8 cellular contexts compared by ENCODE assay signal in genomic region chr20:25408170-25408547, GRCh38. TPM values are rescaled to one million over a fixed set of nuclear protein-coding genes. Genes with fewer than 3 reads are reported as not detected.
A peak's percentile ranks its signal among the peaks of the same experiment; 100 is the strongest.
DNase-seq lines count a peak whose midpoint lies in the region; ATAC-seq, FAIRE-seq and TF ChIP-seq lines count a peak whose summit lies in the region.

No MANE protein-coding gene starts in this region.

- H3K4me3 ChIP-seq in liver (ENCODE audit: low read depth in 1 of 3, low read length in 3 of 3) (peak overlapping the region in 2 of 3 donors; percentile 52 to 80), urinary bladder (ENCODE audit: low read depth, low read length) (peak overlapping the region; percentile 56), body of pancreas (peak overlapping the region in 1 of 2 donors; percentile 35)

- H3K27ac Mint-ChIP-seq in activated naive CD4-positive, alpha-beta T cell treated with anti-CD3 and anti-CD28 coated beads, Interleukin-2, amount 50 U/mL, for 24 hours: peak overlapping the region; percentile 78
- H3K27ac Mint-ChIP-seq in activated naive CD8-positive, alpha-beta T cell treated with anti-CD3 and anti-CD28 coated beads, Interleukin-2, amount 50 U/mL, for 24 hours: peak overlapping the region; percentile 94

- no peak for TF ChIP-seq RAD21 in liver (IDR thresholded peaks at IDR 0.05)

- no peak for DNase-seq in activated naive CD4-positive, alpha-beta T cell treated with Interleukin-2 at 50 U/mL for 16 hours
- no peak for DNase-seq in activated naive CD8-positive, alpha-beta T cell treated with anti-CD3 and anti-CD28 coated beads, Interleukin-2, amount 50 U/mL, for 24 hours
- no peak for DNase-seq in frontal cortex (ENCODE audit: low spot score in 2 of 2)
- no peak for DNase-seq in HUDEP-2 (lab: John Stamatoyannopoulos, UW; ENCODE audit: unreplicated experiment in 76 of 76)
- DNase-seq in body of pancreas: no peak

- FAIRE-seq in frontal cortex (lab: Jason Lieb, UNC): no peak

- intact Hi-C loops in body of pancreas (cut with DNase I): no loop called here

- TF ChIP-seq CTCF in liver (IDR thresholded peaks at IDR 0.05; ENCODE audit: low read depth, low read length, missing input control): no peak
- no peak for TF ChIP-seq CTCF in body of pancreas (IDR thresholded peaks at IDR 0.05)

- H3K4me3 Mint-ChIP-seq in activated naive CD4-positive, alpha-beta T cell treated with anti-CD3 and anti-CD28 coated beads, Interleukin-2, amount 50 U/mL, for 24 hours: peak overlapping the region; percentile 94
- peak overlapping the region; percentile 85 for H3K4me3 Mint-ChIP-seq in activated naive CD8-positive, alpha-beta T cell treated with anti-CD3 and anti-CD28 coated beads, Interleukin-2, amount 50 U/mL, for 24 hours

- no peak overlapping the region for H3K27ac ChIP-seq in liver (ENCODE audit: low read depth in 1 of 2, low read length in 2 of 2)
- H3K27ac ChIP-seq in urinary bladder (ENCODE audit: low read depth): no peak overlapping the region
- peak overlapping the region in 2 of 4 donors; percentile 52 to 63 for H3K27ac ChIP-seq in body of pancreas

- no peak for TF ChIP-seq POLR2A in body of pancreas (IDR thresholded peaks at IDR 0.05)

- no peaks in the 10 kb centered on the region for H3K36me3 ChIP-seq in liver (ENCODE audit: control insufficient read depth in 4 of 4, insufficient read depth in 3 of 4, low read depth in 1 of 4, low read length in 3 of 4)
- H3K36me3 ChIP-seq in urinary bladder (ENCODE audit: insufficient read depth): no peaks in the 10 kb centered on the region
- H3K36me3 ChIP-seq in body of pancreas (replicated peaks in 1 of 2; ENCODE audit: insufficient read depth in 1 of 2, low read depth in 2 of 2): no peaks in the 10 kb centered on the region

- 13% methylated on average over 4 of the region's 4 CpGs for WGBS in liver
- 2% methylated on average over 4 of the region's 4 CpGs for WGBS in urinary bladder
- 2 to 7% methylated on average over 4 of the region's 4 CpGs for WGBS in body of pancreas, 2 donors

- no peak overlapping the region for H3K9ac ChIP-seq in liver (ENCODE audit: low read depth in 1 of 2, low read length in 2 of 2)

- no peak for ATAC-seq in activated naive CD8-positive, alpha-beta T cell treated with anti-CD3 and anti-CD28 coated beads, Interleukin-2, amount 50 U/mL, for 24 hours
- no peak for ATAC-seq in body of pancreas

- H3K36me3 Mint-ChIP-seq in activated naive CD4-positive, alpha-beta T cell treated with anti-CD3 and anti-CD28 coated beads, Interleukin-2, amount 50 U/mL, for 24 hours: peaks cover 2% of the 10 kb centered on the region
- H3K36me3 Mint-ChIP-seq in activated naive CD8-positive, alpha-beta T cell treated with anti-CD3 and anti-CD28 coated beads, Interleukin-2, amount 50 U/mL, for 24 hours (ENCODE audit: low read depth): peaks cover 16% of the 10 kb centered on the region

- H3K9me3 ChIP-seq in liver (ENCODE audit: control insufficient read depth in 4 of 4, low read length in 3 of 4) (peaks cover under 1 to 2% (median under 1%) of the 10 kb centered on the region in 4 donors), body of pancreas (peaks cover 0 to 5% (median 0%) of the 10 kb centered on the region in 3 donors)

- no peaks in the 10 kb centered on the region for H3K27me3 ChIP-seq in liver (ENCODE audit: control insufficient read depth in 4 of 4, insufficient read depth in 4 of 4, low read length in 3 of 4)
- no peaks in the 10 kb centered on the region for H3K27me3 ChIP-seq in body of pancreas

- peaks cover 18% of the 10 kb centered on the region for H3K4me1 Mint-ChIP-seq in activated naive CD4-positive, alpha-beta T cell treated with anti-CD3 and anti-CD28 coated beads, Interleukin-2, amount 50 U/mL, for 24 hours
- peaks cover 21% of the 10 kb centered on the region for H3K4me1 Mint-ChIP-seq in activated naive CD8-positive, alpha-beta T cell treated with anti-CD3 and anti-CD28 coated beads, Interleukin-2, amount 50 U/mL, for 24 hours

- peaks cover 1 to 10% (median 9%) of the 10 kb centered on the region in 4 donors for H3K4me1 ChIP-seq in liver (ENCODE audit: control insufficient read depth in 4 of 4, insufficient read depth in 4 of 4, low read length in 3 of 4)
- peaks cover 2% of the 10 kb centered on the region for H3K4me1 ChIP-seq in urinary bladder (ENCODE audit: insufficient read depth)
- H3K4me1 ChIP-seq in body of pancreas: peaks cover 9% of the 10 kb centered on the region

- H3K9me3 Mint-ChIP-seq in activated naive CD4-positive, alpha-beta T cell treated with anti-CD3 and anti-CD28 coated beads, Interleukin-2, amount 50 U/mL, for 24 hours: peaks cover 6% of the 10 kb centered on the region
- peaks cover 13% of the 10 kb centered on the region for H3K9me3 Mint-ChIP-seq in activated naive CD8-positive, alpha-beta T cell treated with anti-CD3 and anti-CD28 coated beads, Interleukin-2, amount 50 U/mL, for 24 hours

- H3K27me3 Mint-ChIP-seq in activated naive CD4-positive, alpha-beta T cell treated with anti-CD3 and anti-CD28 coated beads, Interleukin-2, amount 50 U/mL, for 24 hours: no peaks in the 10 kb centered on the region
- H3K27me3 Mint-ChIP-seq in activated naive CD8-positive, alpha-beta T cell treated with anti-CD3 and anti-CD28 coated beads, Interleukin-2, amount 50 U/mL, for 24 hours: no peaks in the 10 kb centered on the region

TF ChIP-seq in liver, 16 proteins besides CTCF, POLR2A, EP300 and RAD21:
- TF ChIP-seq JUND (IDR thresholded peaks at IDR 0.05): no peak
TF ChIP-seq in liver: peak in this region for 0.

RNA-seq across cellular contexts. Expression of gene GINS1, which starts 0.7 kb away (rescaled TPM):
- 10 to 100 TPM in 1 of 2 donors, under 1 TPM in 1; 0.25 to 11.4 TPM for total RNA-seq in liver
- under 1 TPM; 0.17 to 0.70 TPM for polyA plus RNA-seq in liver
- total RNA-seq in urinary bladder: 10.2 TPM
- polyA plus RNA-seq in urinary bladder: 0.80 TPM
- total RNA-seq in frontal cortex: 9.8 TPM
- total RNA-seq in body of pancreas: under 1 TPM; 0.78 to 0.99 TPM

RNA-seq across cellular contexts. Expression of gene ABHD12, which starts 17.5 kb away (rescaled TPM):
- total RNA-seq in liver (10 to 100 TPM; 11.1 to 13.3 TPM), urinary bladder (30.9 TPM), frontal cortex (42.8 TPM), body of pancreas (100 to 1,000 TPM in 1 of 2 donors, 10 to 100 TPM in 1; 74.7 to 106 TPM)
- polyA plus RNA-seq in liver (10 to 100 TPM; 12.4 to 15.4 TPM), urinary bladder (34.3 TPM)
